ENCODE assay signal across 1 cellular context in the genomic region with DNA sequence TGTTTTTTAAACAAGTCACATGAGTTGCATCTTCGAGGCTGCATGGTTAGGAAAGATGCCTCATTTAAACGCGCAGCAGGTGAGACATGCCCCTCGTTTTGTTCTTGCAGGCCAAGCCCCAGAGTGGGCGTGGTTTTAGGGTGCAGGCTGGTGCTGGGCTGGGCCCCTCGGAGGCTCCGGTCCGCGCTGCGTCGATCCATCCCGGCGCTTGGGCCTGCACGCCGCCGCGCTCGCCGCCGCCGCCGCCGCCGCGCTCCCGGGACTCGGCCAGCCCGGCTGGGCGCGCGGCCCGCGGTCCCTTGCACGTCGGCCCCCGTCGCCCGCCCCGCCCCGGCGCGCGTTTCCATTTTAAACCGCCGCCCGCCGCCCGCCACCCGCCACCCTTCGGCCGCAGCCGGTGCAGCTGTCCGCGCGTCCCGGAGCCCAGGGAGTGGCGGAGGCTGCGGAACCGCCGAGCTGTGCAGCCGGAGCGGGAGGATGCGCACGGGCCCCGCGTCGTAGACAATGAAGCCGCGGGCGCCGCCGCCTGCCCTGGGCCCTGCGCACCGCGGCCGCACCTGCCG.
TF ChIP-seq lines count a peak whose summit lies in the region.

No MANE protein-coding gene starts in this region.

TF ChIP-seq in HepG2, 621 proteins besides CTCF, POLR2A, EP300 and RAD21 (continued from another document and continues in another):
- TF ChIP-seq, protein P1, sequence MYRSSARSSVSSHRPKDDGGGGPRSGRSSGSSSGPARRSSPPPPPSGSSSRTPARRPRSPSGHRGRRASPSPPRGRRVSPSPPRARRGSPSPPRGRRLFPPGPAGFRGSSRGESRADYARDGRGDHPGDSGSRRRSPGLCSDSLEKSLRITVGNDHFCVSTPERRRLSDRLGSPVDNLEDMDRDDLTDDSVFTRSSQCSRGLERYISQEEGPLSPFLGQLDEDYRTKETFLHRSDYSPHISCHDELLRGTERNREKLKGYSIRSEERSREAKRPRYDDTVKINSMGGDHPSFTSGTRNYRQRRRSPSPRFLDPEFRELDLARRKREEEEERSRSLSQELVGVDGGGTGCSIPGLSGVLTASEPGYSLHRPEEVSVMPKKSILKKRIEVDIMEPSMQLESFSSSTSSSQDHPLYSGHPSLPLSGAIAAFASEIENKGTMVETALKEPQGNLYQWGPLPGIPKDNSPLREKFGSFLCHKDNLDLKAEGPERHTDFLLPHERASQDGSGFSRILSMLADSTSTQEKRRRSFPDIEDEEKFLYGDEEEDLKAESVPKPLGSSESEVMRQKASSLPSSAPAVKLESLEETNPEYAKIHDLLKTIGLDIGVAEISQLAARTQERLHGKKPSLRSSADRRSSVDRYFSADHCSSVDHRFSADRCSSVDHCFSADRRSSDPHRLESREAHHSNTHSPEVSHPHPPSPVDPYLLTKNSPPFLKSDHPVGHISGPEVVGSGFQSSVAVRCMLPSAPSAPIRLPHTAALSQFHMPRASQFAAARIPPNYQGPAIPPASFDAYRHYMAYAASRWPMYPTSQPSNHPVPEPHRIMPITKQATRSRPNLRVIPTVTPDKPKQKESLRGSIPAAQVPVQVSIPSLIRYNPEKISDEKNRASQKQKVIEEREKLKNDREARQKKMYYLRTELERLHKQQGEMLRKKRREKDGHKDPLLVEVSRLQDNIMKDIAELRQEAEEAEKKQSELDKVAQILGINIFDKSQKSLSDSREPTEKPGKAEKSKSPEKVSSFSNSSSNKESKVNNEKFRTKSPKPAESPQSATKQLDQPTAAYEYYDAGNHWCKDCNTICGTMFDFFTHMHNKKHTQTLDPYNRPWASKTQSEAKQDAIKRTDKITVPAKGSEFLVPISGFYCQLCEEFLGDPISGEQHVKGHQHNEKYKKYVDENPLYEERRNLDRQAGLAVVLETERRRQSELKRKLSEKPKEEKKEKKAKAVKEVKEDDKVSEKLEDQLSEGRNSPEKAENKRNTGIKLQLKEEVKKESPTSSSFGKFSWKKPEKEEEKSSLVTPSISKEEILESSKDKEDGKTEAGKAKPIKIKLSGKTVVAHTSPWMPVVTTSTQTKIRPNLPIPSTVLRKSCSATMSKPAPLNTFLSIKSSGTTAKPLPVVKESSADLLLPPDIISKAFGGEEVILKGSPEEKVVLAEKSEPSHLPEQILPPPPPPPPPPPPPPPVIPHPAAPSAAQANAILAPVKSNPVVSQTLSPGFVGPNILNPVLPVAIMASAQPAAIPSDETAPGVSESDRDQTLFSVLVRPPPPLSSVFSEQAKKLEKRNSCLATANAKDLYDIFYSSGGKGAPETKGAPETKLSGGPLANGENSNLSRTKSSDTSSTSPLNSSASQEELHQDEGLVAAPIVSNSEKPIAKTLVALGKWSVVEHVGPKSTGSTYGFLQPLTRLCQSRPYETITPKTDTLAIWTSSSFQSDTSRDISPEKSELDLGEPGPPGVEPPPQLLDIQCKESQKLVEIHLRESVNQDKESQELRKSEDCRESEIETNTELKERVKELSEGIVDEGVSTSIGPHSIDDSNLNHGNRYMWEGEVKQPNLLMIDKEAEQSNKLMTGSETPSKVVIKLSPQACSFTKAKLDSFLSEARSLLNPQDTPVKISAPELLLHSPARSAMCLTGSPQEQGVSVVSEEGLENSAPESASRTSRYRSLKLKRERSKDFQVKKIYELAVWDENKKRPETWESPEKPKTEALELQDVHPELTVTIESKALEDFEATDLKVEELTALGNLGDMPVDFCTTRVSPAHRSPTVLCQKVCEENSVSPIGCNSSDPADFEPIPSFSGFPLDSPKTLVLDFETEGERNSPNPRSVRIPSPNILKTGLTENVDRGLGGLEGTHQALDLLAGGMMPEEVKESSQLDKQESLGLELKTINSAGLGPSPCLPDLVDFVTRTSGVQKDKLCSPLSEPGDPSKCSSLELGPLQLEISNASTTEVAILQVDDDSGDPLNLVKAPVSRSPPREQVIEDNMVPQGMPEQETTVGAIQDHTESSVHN (CRISPR knock-in tag; IDR thresholded peaks at IDR 0.05): no peak
- TF ChIP-seq ZFX (CRISPR knock-in tag; IDR thresholded peaks at IDR 0.05; ENCODE audit: low read depth) (peak; percentile 46), ZFYVE20 (CRISPR knock-in tag; IDR thresholded peaks at IDR 0.05; ENCODE audit: borderline replicate concordance, low read depth) (no peak), ZSCAN21 (CRISPR knock-in tag; IDR thresholded peaks at IDR 0.05; ENCODE audit: borderline replicate concordance) (no peak), ZNF598 (CRISPR knock-in tag; IDR thresholded peaks at IDR 0.05; ENCODE audit: borderline replicate concordance) (no peak), RBAK (CRISPR knock-in tag; IDR thresholded peaks at IDR 0.05) (0 out of 2 replicates have a peak, but pooled peaks have one; percentile 28), THAP11 (CRISPR knock-in tag; IDR thresholded peaks at IDR 0.05) (peak; percentile 27; the same call in 1 of the 2 replicates), IRF2 (CRISPR knock-in tag; IDR thresholded peaks at IDR 0.05) (peak; percentile 20; the same call in 1 of the 2 replicates), ZMYM4 (CRISPR knock-in tag; IDR thresholded peaks at IDR 0.05) (peak; percentile 68; the same call in 1 of the 2 replicates), FOXC1 (CRISPR knock-in tag; IDR thresholded peaks at IDR 0.05; ENCODE audit: borderline replicate concordance) (peak; percentile 54; the same call in 1 of the 2 replicates), MTF2 (CRISPR knock-in tag; IDR thresholded peaks at IDR 0.05; ENCODE audit: borderline replicate concordance) (0 out of 2 replicates have a peak, but pooled peaks have one; percentile 42), SKI (IDR thresholded peaks at IDR 0.05; ENCODE audit: partially characterized antibody) (peak; percentile 44)
- TF ChIP-seq, protein P2, sequence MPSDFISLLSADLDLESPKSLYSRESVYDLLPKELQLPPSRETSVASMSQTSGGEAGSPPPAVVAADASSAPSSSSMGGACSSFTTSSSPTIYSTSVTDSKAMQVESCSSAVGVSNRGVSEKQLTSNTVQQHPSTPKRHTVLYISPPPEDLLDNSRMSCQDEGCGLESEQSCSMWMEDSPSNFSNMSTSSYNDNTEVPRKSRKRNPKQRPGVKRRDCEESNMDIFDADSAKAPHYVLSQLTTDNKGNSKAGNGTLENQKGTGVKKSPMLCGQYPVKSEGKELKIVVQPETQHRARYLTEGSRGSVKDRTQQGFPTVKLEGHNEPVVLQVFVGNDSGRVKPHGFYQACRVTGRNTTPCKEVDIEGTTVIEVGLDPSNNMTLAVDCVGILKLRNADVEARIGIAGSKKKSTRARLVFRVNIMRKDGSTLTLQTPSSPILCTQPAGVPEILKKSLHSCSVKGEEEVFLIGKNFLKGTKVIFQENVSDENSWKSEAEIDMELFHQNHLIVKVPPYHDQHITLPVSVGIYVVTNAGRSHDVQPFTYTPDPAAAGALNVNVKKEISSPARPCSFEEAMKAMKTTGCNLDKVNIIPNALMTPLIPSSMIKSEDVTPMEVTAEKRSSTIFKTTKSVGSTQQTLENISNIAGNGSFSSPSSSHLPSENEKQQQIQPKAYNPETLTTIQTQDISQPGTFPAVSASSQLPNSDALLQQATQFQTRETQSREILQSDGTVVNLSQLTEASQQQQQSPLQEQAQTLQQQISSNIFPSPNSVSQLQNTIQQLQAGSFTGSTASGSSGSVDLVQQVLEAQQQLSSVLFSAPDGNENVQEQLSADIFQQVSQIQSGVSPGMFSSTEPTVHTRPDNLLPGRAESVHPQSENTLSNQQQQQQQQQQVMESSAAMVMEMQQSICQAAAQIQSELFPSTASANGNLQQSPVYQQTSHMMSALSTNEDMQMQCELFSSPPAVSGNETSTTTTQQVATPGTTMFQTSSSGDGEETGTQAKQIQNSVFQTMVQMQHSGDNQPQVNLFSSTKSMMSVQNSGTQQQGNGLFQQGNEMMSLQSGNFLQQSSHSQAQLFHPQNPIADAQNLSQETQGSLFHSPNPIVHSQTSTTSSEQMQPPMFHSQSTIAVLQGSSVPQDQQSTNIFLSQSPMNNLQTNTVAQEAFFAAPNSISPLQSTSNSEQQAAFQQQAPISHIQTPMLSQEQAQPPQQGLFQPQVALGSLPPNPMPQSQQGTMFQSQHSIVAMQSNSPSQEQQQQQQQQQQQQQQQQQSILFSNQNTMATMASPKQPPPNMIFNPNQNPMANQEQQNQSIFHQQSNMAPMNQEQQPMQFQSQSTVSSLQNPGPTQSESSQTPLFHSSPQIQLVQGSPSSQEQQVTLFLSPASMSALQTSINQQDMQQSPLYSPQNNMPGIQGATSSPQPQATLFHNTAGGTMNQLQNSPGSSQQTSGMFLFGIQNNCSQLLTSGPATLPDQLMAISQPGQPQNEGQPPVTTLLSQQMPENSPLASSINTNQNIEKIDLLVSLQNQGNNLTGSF (CRISPR knock-in tag; IDR thresholded peaks at IDR 0.05): no peak
- TF ChIP-seq, protein P3, sequence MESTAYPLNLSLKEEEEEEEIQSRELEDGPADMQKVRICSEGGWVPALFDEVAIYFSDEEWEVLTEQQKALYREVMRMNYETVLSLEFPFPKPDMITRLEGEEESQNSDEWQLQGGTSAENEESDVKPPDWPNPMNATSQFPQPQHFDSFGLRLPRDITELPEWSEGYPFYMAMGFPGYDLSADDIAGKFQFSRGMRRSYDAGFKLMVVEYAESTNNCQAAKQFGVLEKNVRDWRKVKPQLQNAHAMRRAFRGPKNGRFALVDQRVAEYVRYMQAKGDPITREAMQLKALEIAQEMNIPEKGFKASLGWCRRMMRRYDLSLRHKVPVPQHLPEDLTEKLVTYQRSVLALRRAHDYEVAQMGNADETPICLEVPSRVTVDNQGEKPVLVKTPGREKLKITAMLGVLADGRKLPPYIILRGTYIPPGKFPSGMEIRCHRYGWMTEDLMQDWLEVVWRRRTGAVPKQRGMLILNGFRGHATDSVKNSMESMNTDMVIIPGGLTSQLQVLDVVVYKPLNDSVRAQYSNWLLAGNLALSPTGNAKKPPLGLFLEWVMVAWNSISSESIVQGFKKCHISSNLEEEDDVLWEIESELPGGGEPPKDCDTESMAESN (CRISPR knock-in tag; conservative IDR thresholded peaks at IDR 0.05): peak; percentile 34; the same call in 1 of the 2 replicates
- TF ChIP-seq, protein P4, sequence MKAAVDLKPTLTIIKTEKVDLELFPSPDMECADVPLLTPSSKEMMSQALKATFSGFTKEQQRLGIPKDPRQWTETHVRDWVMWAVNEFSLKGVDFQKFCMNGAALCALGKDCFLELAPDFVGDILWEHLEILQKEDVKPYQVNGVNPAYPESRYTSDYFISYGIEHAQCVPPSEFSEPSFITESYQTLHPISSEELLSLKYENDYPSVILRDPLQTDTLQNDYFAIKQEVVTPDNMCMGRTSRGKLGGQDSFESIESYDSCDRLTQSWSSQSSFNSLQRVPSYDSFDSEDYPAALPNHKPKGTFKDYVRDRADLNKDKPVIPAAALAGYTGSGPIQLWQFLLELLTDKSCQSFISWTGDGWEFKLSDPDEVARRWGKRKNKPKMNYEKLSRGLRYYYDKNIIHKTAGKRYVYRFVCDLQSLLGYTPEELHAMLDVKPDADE (CRISPR knock-in tag; IDR thresholded peaks at IDR 0.05): no peak
- TF ChIP-seq, protein P5, sequence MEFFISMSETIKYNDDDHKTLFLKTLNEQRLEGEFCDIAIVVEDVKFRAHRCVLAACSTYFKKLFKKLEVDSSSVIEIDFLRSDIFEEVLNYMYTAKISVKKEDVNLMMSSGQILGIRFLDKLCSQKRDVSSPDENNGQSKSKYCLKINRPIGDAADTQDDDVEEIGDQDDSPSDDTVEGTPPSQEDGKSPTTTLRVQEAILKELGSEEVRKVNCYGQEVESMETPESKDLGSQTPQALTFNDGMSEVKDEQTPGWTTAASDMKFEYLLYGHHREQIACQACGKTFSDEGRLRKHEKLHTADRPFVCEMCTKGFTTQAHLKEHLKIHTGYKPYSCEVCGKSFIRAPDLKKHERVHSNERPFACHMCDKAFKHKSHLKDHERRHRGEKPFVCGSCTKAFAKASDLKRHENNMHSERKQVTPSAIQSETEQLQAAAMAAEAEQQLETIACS (CRISPR knock-in tag; IDR thresholded peaks at IDR 0.05): peak; percentile 91
- TF ChIP-seq, protein P6, sequence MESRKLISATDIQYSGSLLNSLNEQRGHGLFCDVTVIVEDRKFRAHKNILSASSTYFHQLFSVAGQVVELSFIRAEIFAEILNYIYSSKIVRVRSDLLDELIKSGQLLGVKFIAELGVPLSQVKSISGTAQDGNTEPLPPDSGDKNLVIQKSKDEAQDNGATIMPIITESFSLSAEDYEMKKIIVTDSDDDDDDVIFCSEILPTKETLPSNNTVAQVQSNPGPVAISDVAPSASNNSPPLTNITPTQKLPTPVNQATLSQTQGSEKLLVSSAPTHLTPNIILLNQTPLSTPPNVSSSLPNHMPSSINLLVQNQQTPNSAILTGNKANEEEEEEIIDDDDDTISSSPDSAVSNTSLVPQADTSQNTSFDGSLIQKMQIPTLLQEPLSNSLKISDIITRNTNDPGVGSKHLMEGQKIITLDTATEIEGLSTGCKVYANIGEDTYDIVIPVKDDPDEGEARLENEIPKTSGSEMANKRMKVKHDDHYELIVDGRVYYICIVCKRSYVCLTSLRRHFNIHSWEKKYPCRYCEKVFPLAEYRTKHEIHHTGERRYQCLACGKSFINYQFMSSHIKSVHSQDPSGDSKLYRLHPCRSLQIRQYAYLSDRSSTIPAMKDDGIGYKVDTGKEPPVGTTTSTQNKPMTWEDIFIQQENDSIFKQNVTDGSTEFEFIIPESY (CRISPR knock-in tag; IDR thresholded peaks at IDR 0.05): peak; percentile 57; the same call in 1 of the 2 replicates
- TF ChIP-seq, protein P7, sequence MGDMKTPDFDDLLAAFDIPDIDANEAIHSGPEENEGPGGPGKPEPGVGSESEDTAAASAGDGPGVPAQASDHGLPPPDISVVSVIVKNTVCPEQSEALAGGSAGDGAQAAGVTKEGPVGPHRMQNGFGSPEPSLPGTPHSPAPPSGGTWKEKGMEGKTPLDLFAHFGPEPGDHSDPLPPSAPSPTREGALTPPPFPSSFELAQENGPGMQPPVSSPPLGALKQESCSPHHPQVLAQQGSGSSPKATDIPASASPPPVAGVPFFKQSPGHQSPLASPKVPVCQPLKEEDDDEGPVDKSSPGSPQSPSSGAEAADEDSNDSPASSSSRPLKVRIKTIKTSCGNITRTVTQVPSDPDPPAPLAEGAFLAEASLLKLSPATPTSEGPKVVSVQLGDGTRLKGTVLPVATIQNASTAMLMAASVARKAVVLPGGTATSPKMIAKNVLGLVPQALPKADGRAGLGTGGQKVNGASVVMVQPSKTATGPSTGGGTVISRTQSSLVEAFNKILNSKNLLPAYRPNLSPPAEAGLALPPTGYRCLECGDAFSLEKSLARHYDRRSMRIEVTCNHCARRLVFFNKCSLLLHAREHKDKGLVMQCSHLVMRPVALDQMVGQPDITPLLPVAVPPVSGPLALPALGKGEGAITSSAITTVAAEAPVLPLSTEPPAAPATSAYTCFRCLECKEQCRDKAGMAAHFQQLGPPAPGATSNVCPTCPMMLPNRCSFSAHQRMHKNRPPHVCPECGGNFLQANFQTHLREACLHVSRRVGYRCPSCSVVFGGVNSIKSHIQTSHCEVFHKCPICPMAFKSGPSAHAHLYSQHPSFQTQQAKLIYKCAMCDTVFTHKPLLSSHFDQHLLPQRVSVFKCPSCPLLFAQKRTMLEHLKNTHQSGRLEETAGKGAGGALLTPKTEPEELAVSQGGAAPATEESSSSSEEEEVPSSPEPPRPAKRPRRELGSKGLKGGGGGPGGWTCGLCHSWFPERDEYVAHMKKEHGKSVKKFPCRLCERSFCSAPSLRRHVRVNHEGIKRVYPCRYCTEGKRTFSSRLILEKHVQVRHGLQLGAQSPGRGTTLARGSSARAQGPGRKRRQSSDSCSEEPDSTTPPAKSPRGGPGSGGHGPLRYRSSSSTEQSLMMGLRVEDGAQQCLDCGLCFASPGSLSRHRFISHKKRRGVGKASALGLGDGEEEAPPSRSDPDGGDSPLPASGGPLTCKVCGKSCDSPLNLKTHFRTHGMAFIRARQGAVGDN (CRISPR knock-in tag; IDR thresholded peaks at IDR 0.05): peak; percentile 55
